In the genomic region with DNA sequence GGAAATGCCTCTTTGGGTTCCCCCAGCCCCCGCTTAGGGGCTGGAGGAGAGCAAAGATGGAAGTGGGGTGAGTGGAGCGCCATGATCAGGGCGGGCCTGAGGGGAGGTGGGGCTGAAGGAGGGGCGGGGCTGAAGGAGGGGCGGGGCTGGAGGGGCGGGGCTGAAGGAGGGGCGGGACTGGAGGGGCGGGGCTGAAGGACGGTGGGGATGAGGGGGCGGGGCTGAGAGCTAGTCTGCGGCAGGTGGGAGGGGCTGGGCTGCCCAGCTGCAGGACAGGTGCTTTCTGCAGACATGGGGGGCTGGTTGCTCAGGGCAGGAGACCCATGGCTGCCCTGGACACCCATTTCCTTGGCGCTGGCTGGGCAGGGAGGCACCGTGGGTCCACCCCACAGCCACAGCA, we compare ENCODE assay signal across 13 cellular contexts. TPM values are rescaled to one million over a fixed set of nuclear protein-coding genes. Genes with fewer than 3 reads are reported as not detected.
DNase-seq lines count a peak whose midpoint lies in the region; ATAC-seq and FAIRE-seq lines count a peak whose summit lies in the region.
"Had no signal": no experiment of that assay in that cellular context is flagged by ENCODE, and none has a peak within 500 bp of the region (broad histone marks: within the 10 kb centered on the region; RNA-seq: fewer than 3 reads in every experiment).

No MANE protein-coding gene starts in this region.

- no peak overlapping the region for H3K4me3 Mint-ChIP-seq in stimulated activated naive CD8-positive, alpha-beta T cell treated with anti-CD3 and anti-CD28 coated beads, Interleukin-15, amount 100 ng/mL, for 72 hours
- no peak overlapping the region for H3K4me3 Mint-ChIP-seq in IgD-negative memory B cell
- no peak overlapping the region for H3K4me3 Mint-ChIP-seq in T-helper 17 cell

- no peaks in the 10 kb centered on the region for H3K27me3 Mint-ChIP-seq in stimulated activated naive CD8-positive, alpha-beta T cell treated with anti-CD3 and anti-CD28 coated beads, Interleukin-15, amount 100 ng/mL, for 72 hours
- H3K27me3 Mint-ChIP-seq in IgD-negative memory B cell (no peaks in the 10 kb centered on the region), T-helper 17 cell (no peaks in the 10 kb centered on the region)

- no peaks in the 10 kb centered on the region for H3K9me3 ChIP-seq in T-helper 17 cell (ENCODE audit: control insufficient read depth, low read length, poor library complexity, severe bottlenecking)
- H3K9me3 ChIP-seq: upper lobe of right lung had no signal

- H3K4me1 Mint-ChIP-seq in stimulated activated naive CD8-positive, alpha-beta T cell treated with anti-CD3 and anti-CD28 coated beads, Interleukin-15, amount 100 ng/mL, for 72 hours = peaks cover 8% of the 10 kb centered on the region
- H3K4me1 Mint-ChIP-seq in IgD-negative memory B cell = peaks cover 0 to 12% (median 9%) of the 10 kb centered on the region in 3 donors
- peaks cover 9% of the 10 kb centered on the region for H3K4me1 Mint-ChIP-seq in T-helper 17 cell

- H3K36me3 Mint-ChIP-seq in IgD-negative memory B cell (no peaks in the 10 kb centered on the region), T-helper 17 cell (ENCODE audit: low read depth) (no peaks in the 10 kb centered on the region)

- ATAC-seq in stimulated activated naive CD8-positive, alpha-beta T cell treated with anti-CD3 and anti-CD28 coated beads, Interleukin-15, Interleukin-2, amounts not matched to agents 100 U/mL and 50 U/mL, for 24 hours = no peak
- no peak for ATAC-seq in stimulated activated naive CD8-positive, alpha-beta T cell treated with anti-CD3 and anti-CD28 coated beads, Interleukin-15, amount 100 ng/mL, for 72 hours
- ATAC-seq in T-helper 17 cell = no peak
- ATAC-seq: upper lobe of right lung had no signal

- no peak overlapping the region for H3K27ac Mint-ChIP-seq in stimulated activated naive CD8-positive, alpha-beta T cell treated with anti-CD3 and anti-CD28 coated beads, Interleukin-15, amount 100 ng/mL, for 72 hours
- peak overlapping the region in 2 of 3 donors; percentile 70 to 74 for H3K27ac Mint-ChIP-seq in IgD-negative memory B cell
- H3K27ac Mint-ChIP-seq in T-helper 17 cell = no peak overlapping the region

- H3K9me3 Mint-ChIP-seq in stimulated activated naive CD8-positive, alpha-beta T cell treated with anti-CD3 and anti-CD28 coated beads, Interleukin-15, amount 100 ng/mL, for 72 hours = no peaks in the 10 kb centered on the region
- H3K9me3 Mint-ChIP-seq in IgD-negative memory B cell = no peaks in the 10 kb centered on the region

- FAIRE-seq in urothelium cell line (lab: Jason Lieb, UNC) (no peak), frontal cortex (lab: Jason Lieb, UNC) (no peak)

- peak; percentile 21 for DNase-seq in stimulated activated naive CD8-positive, alpha-beta T cell treated with anti-CD3 and anti-CD28 coated beads, Interleukin-15, Interleukin-2, amounts not matched to agents 100 U/mL and 50 U/mL, for 24 hours
- DNase-seq in stimulated activated naive CD8-positive, alpha-beta T cell treated with anti-CD3 and anti-CD28 coated beads, Interleukin-15, amount 100 ng/mL, for 72 hours = no peak
- DNase-seq in dermis blood vessel endothelial cell (peak; percentile 22), urothelium cell line (ENCODE audit: low spot score) (peak; percentile 55), T-helper 17 cell (no peak), frontal cortex (ENCODE audit: low spot score in 2 of 2) (no peak), NCI-H2029 treated with DMSO at 0.1 percent for 48 hours (lab: John Stamatoyannopoulos, UW) (no peak)
- DNase-seq: NCI-H446, upper lobe of right lung had no signal

RNA-seq across cellular contexts. Expression of gene PABPN1L, which starts 39.1 kb away (rescaled TPM):
- not detected for polyA plus RNA-seq in IgD-negative memory B cell
- total RNA-seq in dermis blood vessel endothelial cell = not detected in 2 replicates
- not detected for total RNA-seq in T-helper 17 cell
- total RNA-seq in frontal cortex = not detected
- total RNA-seq: cardiac septum, pulmonary artery endothelial cell, upper lobe of right lung had no signal
- polyA plus RNA-seq: liver had no signal

RNA-seq across cellular contexts. Expression of gene TRAPPC2L, which starts 48.6 kb away (rescaled TPM):
- 86.1 TPM for polyA plus RNA-seq in IgD-negative memory B cell
- total RNA-seq in dermis blood vessel endothelial cell (31.6 and 46.6 TPM in 2 replicates), T-helper 17 cell (10 to 100 TPM; 33.5 to 43.0 TPM), frontal cortex (26.5 TPM)

RNA-seq across cellular contexts. Expression of gene GALNS, which starts 48.8 kb away (rescaled TPM):
- 8.4 TPM for polyA plus RNA-seq in IgD-negative memory B cell
- total RNA-seq in dermis blood vessel endothelial cell = 25.0 and 26.3 TPM in 2 replicates
- 10 to 100 TPM; 37.2 to 38.6 TPM for total RNA-seq in T-helper 17 cell
- total RNA-seq in frontal cortex = 5.7 TPM

Comparison
In these comparisons a context has a peak if more than half of its experiments do, and no peak if none do; other contexts are left out.
1. DNase-seq: peak in stimulated activated naive CD8-positive, alpha-beta T cell treated with anti-CD3 and anti-CD28 coated beads, Interleukin-15, Interleukin-2, amounts not matched to agents 100 U/mL and 50 U/mL, for 24 hours (single experiment), dermis blood vessel endothelial cell (single experiment) and urothelium cell line (single experiment); none in stimulated activated naive CD8-positive, alpha-beta T cell treated with anti-CD3 and anti-CD28 coated beads, Interleukin-15, amount 100 ng/mL, for 72 hours (0 of 2), T-helper 17 cell (0 of 3), frontal cortex (0 of 2) and NCI-H2029 treated with DMSO at 0.1 percent for 48 hours (single experiment).
2. H3K27ac Mint-ChIP-seq: peak in IgD-negative memory B cell (2 of 3); none in stimulated activated naive CD8-positive, alpha-beta T cell treated with anti-CD3 and anti-CD28 coated beads, Interleukin-15, amount 100 ng/mL, for 72 hours (0 of 2) and T-helper 17 cell (single experiment).